ENCODE assay signal across 8 cellular contexts in the genomic region with DNA sequence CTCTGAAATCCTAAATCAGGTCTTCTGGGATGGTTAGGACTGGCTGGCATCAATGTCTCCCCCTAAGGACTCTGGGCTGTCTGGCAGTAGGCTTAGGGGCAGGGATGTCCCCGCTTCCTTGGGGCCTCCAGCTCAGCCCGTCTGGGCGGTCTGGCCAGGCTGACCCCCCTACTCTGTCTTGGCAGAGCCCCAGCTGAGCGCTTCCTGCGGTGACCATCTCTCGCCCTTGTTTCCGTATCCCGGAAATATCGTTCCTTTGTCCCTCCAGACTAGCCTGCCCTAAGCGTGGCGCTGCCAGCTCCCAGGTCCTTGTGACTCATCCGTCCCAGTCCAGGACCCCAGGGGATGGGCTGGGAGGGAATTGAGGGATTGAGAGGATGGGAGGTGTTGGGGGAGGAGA. TPM values are rescaled to one million over a fixed set of nuclear protein-coding genes. Genes with fewer than 3 reads are reported as not detected.
DNase-seq lines count a peak whose midpoint lies in the region; FAIRE-seq and TF ChIP-seq lines count a peak whose summit lies in the region.

No MANE protein-coding gene starts in this region.

- H4K20me1 ChIP-seq in endothelial cell of umbilical vein (replicated peaks; ENCODE audit: control insufficient read depth, extremely low read depth, insufficient read depth, low read length): no peaks in the 10 kb centered on the region

- TF ChIP-seq CTCF in BE2C (IDR thresholded peaks at IDR 0.05; ENCODE audit: low read depth, low read length) (no peak), endothelial cell of umbilical vein (IDR thresholded peaks at IDR 0.05; ENCODE audit: extremely low read depth in 1 of 2, insufficient read depth in 1 of 2, low read depth in 1 of 2, low read length in 2 of 2) (no peak)

- FAIRE-seq in endothelial cell of umbilical vein (lab: Jason Lieb, UNC): peak; percentile 97

- no peaks in the 10 kb centered on the region for H3K79me2 ChIP-seq in endothelial cell of umbilical vein (ENCODE audit: control insufficient read depth, insufficient read depth, low read length)

- H3K9me1 ChIP-seq in endothelial cell of umbilical vein (replicated peaks; ENCODE audit: control insufficient read depth, extremely low read depth, insufficient read depth, low read length): no peaks in the 10 kb centered on the region

- peak overlapping the region; percentile 38 for H3K4me3 ChIP-seq in BE2C (ENCODE audit: low read depth, low read length)
- H3K4me3 ChIP-seq in endothelial cell of umbilical vein (replicated peaks in 1 of 3; ENCODE audit: insufficient read depth in 1 of 3, low read depth in 1 of 3, low read length in 3 of 3): no peak overlapping the region

- H3K36me3 ChIP-seq in BE2C (no peaks in the 10 kb centered on the region), endothelial cell of umbilical vein (ENCODE audit: control insufficient read depth in 2 of 2, extremely low read depth in 1 of 2, insufficient read depth in 2 of 2, low read length in 2 of 2) (no peaks in the 10 kb centered on the region)

- no peak overlapping the region for H2AFZ ChIP-seq in endothelial cell of umbilical vein (ENCODE audit: low read depth, low read length)

- peak overlapping the region; percentile 20 for H3K4me2 ChIP-seq in endothelial cell of umbilical vein (ENCODE audit: insufficient read depth, low read length)

- peak; percentile 48 for TF ChIP-seq POLR2A in endothelial cell of umbilical vein (IDR thresholded peaks at IDR 0.05; ENCODE audit: low read depth, low read length)

- DNase-seq in BE2C: peak; percentile 75
- DNase-seq in NCI-H2227 (lab: John Stamatoyannopoulos, UW; ENCODE audit: unreplicated experiment): peak; percentile 52
- DNase-seq in endothelial cell of umbilical vein (ENCODE audit: low read depth, low spot score): peak; percentile 92
- DNase-seq in myocyte (ENCODE audit: low read depth): peak; percentile 65
- no peak for DNase-seq in activated effector memory CD4-positive, alpha-beta T cell treated with Interleukin-2 at 50 U/mL for 16 hours
- no peak for DNase-seq in KG1 (lab: John Stamatoyannopoulos, UW)
- no peak for DNase-seq in activated CD4-positive, alpha-beta T cell treated with anti-CD3 and anti-CD28 coated beads, Interleukin-2, amount 50 U/mL, for 1 hour
- no peak for DNase-seq in 8988T

- CTCF ChIA-PET in endothelial cell of umbilical vein (lab: Charles Lee): interaction anchor here (1.6 to 7.0 kb wide), 3 partner anchors 31 to 43 kb away, joined by 3 to 180 read pairs (median 12); no protein-coding TSS in a partner anchor

- intact Hi-C loops in endothelial cell of umbilical vein (cut with micrococcal nuclease): no loop called here

- BruUV-seq in endothelial cell of umbilical vein (replicated peaks; lab: Mats Ljungman, UMichigan): no TSS peak

- no peaks in the 10 kb centered on the region for H3K4me1 ChIP-seq in BE2C
- peaks cover 38% of the 10 kb centered on the region for H3K4me1 ChIP-seq in endothelial cell of umbilical vein (ENCODE audit: control insufficient read depth, extremely low read depth, insufficient read depth, low read length)

- dilution Hi-C loops in endothelial cell of umbilical vein (cut with MboI; ENCODE audit: extremely low pct_ligation_motif_present, low sequenced_read_pairs): no loop called here

- H3K9me3 ChIP-seq in BE2C (no peaks in the 10 kb centered on the region), endothelial cell of umbilical vein (replicated peaks; ENCODE audit: control insufficient read depth, insufficient read depth, low read length) (no peaks in the 10 kb centered on the region)

- POLR2A ChIA-PET in endothelial cell of umbilical vein (lab: Charles Lee): no interaction called here

- H3K27ac ChIP-seq in endothelial cell of umbilical vein (ENCODE audit: insufficient read depth, low read depth, low read length): peak overlapping the region; percentile 63

- no peak overlapping the region for H3K9ac ChIP-seq in endothelial cell of umbilical vein (replicated peaks; ENCODE audit: extremely low read depth, insufficient read depth, low read length)

- H3K27me3 ChIP-seq in BE2C (no peaks in the 10 kb centered on the region), endothelial cell of umbilical vein (ENCODE audit: control insufficient read depth in 2 of 2, insufficient read depth in 2 of 2, low read length in 2 of 2) (no peaks in the 10 kb centered on the region)

TF ChIP-seq in endothelial cell of umbilical vein, 7 proteins besides CTCF, POLR2A, EP300 and RAD21 (continues in another document):
- TF ChIP-seq EZH2 (IDR thresholded peaks at IDR 0.05; ENCODE audit: borderline replicate concordance, low read depth, low read length, severe bottlenecking) (no peak), GATA2 (IDR thresholded peaks at IDR 0.05; ENCODE audit: insufficient read depth, insufficient read length, low read depth, low read length) (peak; percentile 34), POLR2AphosphoS5 (IDR thresholded peaks at IDR 0.05; ENCODE audit: insufficient read depth, low read depth, low read length) (peak; percentile 92), JUN (IDR thresholded peaks at IDR 0.05; ENCODE audit: borderline replicate concordance, insufficient read depth, insufficient read length, low read depth) (peak; percentile 62)
- TF ChIP-seq, protein P1, sequence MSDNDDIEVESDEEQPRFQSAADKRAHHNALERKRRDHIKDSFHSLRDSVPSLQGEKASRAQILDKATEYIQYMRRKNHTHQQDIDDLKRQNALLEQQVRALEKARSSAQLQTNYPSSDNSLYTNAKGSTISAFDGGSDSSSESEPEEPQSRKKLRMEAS (IDR thresholded peaks at IDR 0.05; ENCODE audit: insufficient read depth, insufficient read length): no peak

RNA-seq across cellular contexts. Expression of a gene that starts 11.3 kb away (rescaled TPM):
- polyA plus RNA-seq in BE2C (2012; ENCODE audit: insufficient read depth, insufficient read length, low read depth): 64.2 TPM
- 28.1 and 34.7 TPM in 2 replicates for total RNA-seq in endothelial cell of umbilical vein
- polyA plus RNA-seq in endothelial cell of umbilical vein: 12.7 and 15.4 TPM in 2 replicates
- polyA plus RNA-seq in endothelial cell of umbilical vein (2011; cell fraction: cytosol; rRNA removed): 8.9 and 10.7 TPM in 2 replicates
- 36.9 and 38.8 TPM in 2 replicates for polyA plus RNA-seq in endothelial cell of umbilical vein (2011; cell fraction: nucleus; rRNA removed)
- 11.6 and 12.1 TPM in 2 replicates for polyA plus RNA-seq in endothelial cell of umbilical vein (2012)
- polyA minus RNA-seq in endothelial cell of umbilical vein: 6.9 and 7.3 TPM in 2 replicates
- 40.6 TPM for polyA minus RNA-seq in endothelial cell of umbilical vein (2011; cell fraction: cytosol; rRNA and poly(A)+ RNA removed)
- 10.6 and 18.5 TPM in 2 replicates for polyA minus RNA-seq in endothelial cell of umbilical vein (2011; cell fraction: nucleus; rRNA and poly(A)+ RNA removed)
- total RNA-seq in myocyte: 19.3 and 20.2 TPM in 2 replicates
- 12.8 TPM for polyA plus RNA-seq in myocyte (2012)

RNA-seq across cellular contexts. Expression of a gene that starts 14.0 kb away (rescaled TPM):
- polyA plus RNA-seq in BE2C (2012; ENCODE audit: insufficient read depth, insufficient read length, low read depth): 26.7 TPM
- 6.8 and 7.5 TPM in 2 replicates for total RNA-seq in endothelial cell of umbilical vein
- polyA plus RNA-seq in endothelial cell of umbilical vein: 3.5 and 3.8 TPM in 2 replicates
- polyA plus RNA-seq in endothelial cell of umbilical vein (2011; cell fraction: cytosol; rRNA removed): 1.5 and 2.2 TPM in 2 replicates
- 17.0 and 22.7 TPM in 2 replicates for polyA plus RNA-seq in endothelial cell of umbilical vein (2011; cell fraction: nucleus; rRNA removed)
- 2.9 and 5.6 TPM in 2 replicates for polyA plus RNA-seq in endothelial cell of umbilical vein (2012)
- polyA minus RNA-seq in endothelial cell of umbilical vein: 3.8 and 5.0 TPM in 2 replicates
- polyA minus RNA-seq in endothelial cell of umbilical vein (2011; cell fraction: cytosol; rRNA and poly(A)+ RNA removed): 4.6 TPM
- 6.3 and 7.8 TPM in 2 replicates for polyA minus RNA-seq in endothelial cell of umbilical vein (2011; cell fraction: nucleus; rRNA and poly(A)+ RNA removed)
- total RNA-seq in myocyte: 8.3 and 8.7 TPM in 2 replicates
- 8.6 TPM for polyA plus RNA-seq in myocyte (2012)

RNA-seq across cellular contexts. Expression of a gene that starts 28.4 kb away (rescaled TPM):
- not detected for polyA plus RNA-seq in BE2C (2012; ENCODE audit: insufficient read depth, insufficient read length, low read depth)
- total RNA-seq in endothelial cell of umbilical vein: 5.7 and 11.1 TPM in 2 replicates
- 16.9 and 19.9 TPM in 2 replicates for polyA plus RNA-seq in endothelial cell of umbilical vein
- 9.7 and 12.9 TPM in 2 replicates for polyA plus RNA-seq in endothelial cell of umbilical vein (2011; cell fraction: cytosol; rRNA removed)
- 5.5 and 6.7 TPM in 2 replicates for polyA plus RNA-seq in endothelial cell of umbilical vein (2011; cell fraction: nucleus; rRNA removed)
- polyA plus RNA-seq in endothelial cell of umbilical vein (2012): 1.5 and 1.6 TPM in 2 replicates
- 10.7 and 12.5 TPM in 2 replicates for polyA minus RNA-seq in endothelial cell of umbilical vein
- not detected for polyA minus RNA-seq in endothelial cell of umbilical vein (2011; cell fraction: cytosol; rRNA and poly(A)+ RNA removed)
- polyA minus RNA-seq in endothelial cell of umbilical vein (2011; cell fraction: nucleus; rRNA and poly(A)+ RNA removed): 3.4 and 6.1 TPM in 2 replicates
- 0.43 TPM in 1 of 2 replicates, not detected in the other for total RNA-seq in myocyte
- polyA plus RNA-seq in myocyte (2012): not detected

RNA-seq across cellular contexts. Expression of a gene that starts 39.3 kb away (rescaled TPM):
- 131 TPM for polyA plus RNA-seq in BE2C (2012; ENCODE audit: insufficient read depth, insufficient read length, low read depth)
- total RNA-seq in endothelial cell of umbilical vein (64.7 and 81.1 TPM in 2 replicates), myocyte (26.2 and 34.5 TPM in 2 replicates)
- polyA plus RNA-seq in endothelial cell of umbilical vein: 52.9 and 60.5 TPM in 2 replicates
- 66.6 and 82.4 TPM in 2 replicates for polyA plus RNA-seq in endothelial cell of umbilical vein (2011; cell fraction: cytosol; rRNA removed)
- polyA plus RNA-seq in endothelial cell of umbilical vein (2011; cell fraction: nucleus; rRNA removed): 37.3 and 47.4 TPM in 2 replicates
- polyA plus RNA-seq in endothelial cell of umbilical vein (2012): 86.1 and 109 TPM in 2 replicates
- polyA minus RNA-seq in endothelial cell of umbilical vein: 20.5 and 28.8 TPM in 2 replicates
- 9.4 TPM for polyA minus RNA-seq in endothelial cell of umbilical vein (2011; cell fraction: cytosol; rRNA and poly(A)+ RNA removed)
- 7.0 and 8.0 TPM in 2 replicates for polyA minus RNA-seq in endothelial cell of umbilical vein (2011; cell fraction: nucleus; rRNA and poly(A)+ RNA removed)
- 109 TPM for polyA plus RNA-seq in myocyte (2012)

RNA-seq across cellular contexts. Expression of a gene that starts 43.0 kb away (rescaled TPM):
- 333 TPM for polyA plus RNA-seq in BE2C (2012; ENCODE audit: insufficient read depth, insufficient read length, low read depth)
- total RNA-seq in endothelial cell of umbilical vein (55.7 and 61.6 TPM in 2 replicates), myocyte (55.7 and 87.2 TPM in 2 replicates)
- 45.5 and 50.1 TPM in 2 replicates for polyA plus RNA-seq in endothelial cell of umbilical vein
- 33.3 and 35.2 TPM in 2 replicates for polyA plus RNA-seq in endothelial cell of umbilical vein (2011; cell fraction: cytosol; rRNA removed)
- 16.4 and 17.3 TPM in 2 replicates for polyA plus RNA-seq in endothelial cell of umbilical vein (2011; cell fraction: nucleus; rRNA removed)
- 50.1 and 66.2 TPM in 2 replicates for polyA plus RNA-seq in endothelial cell of umbilical vein (2012)
- 16.6 and 19.2 TPM in 2 replicates for polyA minus RNA-seq in endothelial cell of umbilical vein
- 71.4 TPM for polyA minus RNA-seq in endothelial cell of umbilical vein (2011; cell fraction: cytosol; rRNA and poly(A)+ RNA removed)
- polyA minus RNA-seq in endothelial cell of umbilical vein (2011; cell fraction: nucleus; rRNA and poly(A)+ RNA removed): 4.9 and 5.1 TPM in 2 replicates
- 66.7 TPM for polyA plus RNA-seq in myocyte (2012)

Comparison
In these comparisons a context has a peak if more than half of its experiments do, and no peak if none do; other contexts are left out.
1. DNase-seq: peak in BE2C (single experiment), NCI-H2227 (single experiment), endothelial cell of umbilical vein (single experiment) and myocyte (single experiment); none in activated effector memory CD4-positive, alpha-beta T cell treated with Interleukin-2 at 50 U/mL for 16 hours (single experiment), KG1 (single experiment), activated CD4-positive, alpha-beta T cell treated with anti-CD3 and anti-CD28 coated beads, Interleukin-2, amount 50 U/mL, for 1 hour (single experiment) and 8988T (single experiment).